ENCODE assay signal across 20 cellular contexts in the genomic region with DNA sequence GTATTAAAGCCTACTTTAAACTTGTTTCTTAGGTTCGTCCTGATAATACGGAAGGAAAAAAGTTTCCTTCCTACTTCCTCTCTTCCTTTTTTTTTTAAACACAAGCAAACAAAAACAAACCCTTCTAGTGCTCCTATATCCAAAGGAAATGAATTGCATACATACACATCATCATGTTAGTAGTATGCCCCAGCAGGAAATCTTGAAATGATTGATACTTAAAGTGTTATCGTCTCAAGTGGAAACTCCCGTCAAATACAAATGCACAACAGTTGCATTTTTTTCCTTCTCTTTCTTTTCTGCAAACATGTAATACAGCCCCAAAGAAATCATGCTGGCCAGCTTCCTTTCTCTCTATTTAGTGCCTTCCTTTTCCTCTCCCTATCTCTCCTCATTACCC.
"Had no signal": no experiment of that assay in that cellular context is flagged by ENCODE, and none has a peak within 500 bp of the region (broad histone marks: within the 10 kb centered on the region; RNA-seq: fewer than 3 reads in every experiment).

No MANE protein-coding gene starts in this region.

- ATAC-seq: activated CD4-positive, CD25-positive, alpha-beta regulatory T cell treated with anti-CD3 and anti-CD28 coated beads, Interleukin-2, amount 50 U/mL, for 24 hours; activated T-cell treated with anti-CD3 and anti-CD28 coated beads, Interleukin-2, amount 50 U/mL, for 4 hours; body of pancreas; gastroesophageal sphincter; heart right ventricle; left lung; naive thymus-derived CD4-positive, alpha-beta T cell; stimulated activated effector memory CD8-positive, alpha-beta T cell treated with anti-CD3 and anti-CD28 coated beads, Interleukin-12 subunit alpha, Interleukin-12 subunit beta, amount 100 ng/mL, for 72 hours had no signal

- H3K27me3 ChIP-seq: body of pancreas, gastroesophageal sphincter, heart right ventricle, left lung, stomach, upper lobe of left lung had no signal

- H3K4me1 ChIP-seq: body of pancreas, gastroesophageal sphincter, stomach, upper lobe of left lung had no signal

- H3K27ac ChIP-seq: body of pancreas, gastroesophageal sphincter, heart right ventricle, stomach had no signal

- H3K27me3 Mint-ChIP-seq: activated CD4-positive, alpha-beta T cell treated with anti-CD3 and anti-CD28 coated beads, Interleukin-2, amount 10 ng/mL, durations not matched to agents 7 days and 5 days; naive thymus-derived CD4-positive, alpha-beta T cell; progenitor cell of endocrine pancreas had no signal

- H3K36me3 ChIP-seq: gastroesophageal sphincter, heart right ventricle, left lung, stomach, upper lobe of left lung had no signal

- H3K4me1 Mint-ChIP-seq: activated CD4-positive, alpha-beta T cell treated with anti-CD3 and anti-CD28 coated beads, Interleukin-2, amount 10 ng/mL, durations not matched to agents 7 days and 5 days; memory B cell; naive thymus-derived CD4-positive, alpha-beta T cell; stimulated activated effector memory CD8-positive, alpha-beta T cell treated with anti-CD3 and anti-CD28 coated beads, Interleukin-12 subunit alpha, Interleukin-12 subunit beta, amount 100 ng/mL, for 72 hours had no signal

- DNase-seq: activated CD4-positive, alpha-beta T cell treated with anti-CD3 and anti-CD28 coated beads, Interleukin-2, amount 10 ng/mL, durations not matched to agents 7 days and 5 days; activated CD8-positive, alpha-beta memory T cell treated with anti-CD3 and anti-CD28 coated beads, Interleukin-2, amount 50 U/mL, for 4 hours; activated naive CD4-positive, alpha-beta T cell treated with anti-CD3 and anti-CD28 coated beads for 36 hours; activated T-cell treated with anti-CD3 and anti-CD28 coated beads, Interleukin-2, amount 50 U/mL, for 4 hours; body of pancreas; central memory CD4-positive, alpha-beta T cell; heart right ventricle; left lung; naive thymus-derived CD4-positive, alpha-beta T cell; stimulated activated CD4-positive, alpha-beta T cell treated with anti-CD3 and anti-CD28 coated beads, Interleukin-15, amount 100 ng/mL, for 24 hours; stimulated activated CD4-positive, alpha-beta T cell treated with anti-CD3 and anti-CD28 coated beads, Interleukin-4, amount 100 ng/mL, for 1 hour; stomach; T-helper 1 cell; T1000; upper lobe of left lung had no signal

- H3K4me3 Mint-ChIP-seq: activated CD4-positive, alpha-beta T cell treated with anti-CD3 and anti-CD28 coated beads, Interleukin-2, amount 10 ng/mL, durations not matched to agents 7 days and 5 days; activated naive CD4-positive, alpha-beta T cell treated with anti-CD3 and anti-CD28 coated beads for 36 hours; activated T-cell treated with anti-CD3 and anti-CD28 coated beads, Interleukin-2, amount 50 U/mL, for 4 hours; memory B cell; naive thymus-derived CD4-positive, alpha-beta T cell; stimulated activated effector memory CD8-positive, alpha-beta T cell treated with anti-CD3 and anti-CD28 coated beads, Interleukin-12 subunit alpha, Interleukin-12 subunit beta, amount 100 ng/mL, for 72 hours had no signal

- H3K27ac Mint-ChIP-seq: activated CD4-positive, alpha-beta T cell treated with anti-CD3 and anti-CD28 coated beads, Interleukin-2, amount 10 ng/mL, durations not matched to agents 7 days and 5 days; activated naive CD4-positive, alpha-beta T cell treated with anti-CD3 and anti-CD28 coated beads for 36 hours; memory B cell; naive thymus-derived CD4-positive, alpha-beta T cell; progenitor cell of endocrine pancreas; stimulated activated effector memory CD8-positive, alpha-beta T cell treated with anti-CD3 and anti-CD28 coated beads, Interleukin-12 subunit alpha, Interleukin-12 subunit beta, amount 100 ng/mL, for 72 hours had no signal

- H3K9me3 ChIP-seq: body of pancreas, gastroesophageal sphincter, heart right ventricle, left lung, stomach, upper lobe of left lung had no signal

- H3K4me3 ChIP-seq: body of pancreas, gastroesophageal sphincter, left lung, stomach, upper lobe of left lung had no signal

- H3K36me3 Mint-ChIP-seq: memory B cell; naive thymus-derived CD4-positive, alpha-beta T cell; stimulated activated effector memory CD8-positive, alpha-beta T cell treated with anti-CD3 and anti-CD28 coated beads, Interleukin-12 subunit alpha, Interleukin-12 subunit beta, amount 100 ng/mL, for 72 hours had no signal

- H3K9me3 Mint-ChIP-seq: activated CD4-positive, alpha-beta T cell treated with anti-CD3 and anti-CD28 coated beads, Interleukin-2, amount 10 ng/mL, durations not matched to agents 7 days and 5 days; activated T-cell treated with anti-CD3 and anti-CD28 coated beads, Interleukin-2, amount 50 U/mL, for 4 hours; memory B cell had no signal
